Comparison of ENCODE assay signal across 1 cellular context in the genomic region with DNA sequence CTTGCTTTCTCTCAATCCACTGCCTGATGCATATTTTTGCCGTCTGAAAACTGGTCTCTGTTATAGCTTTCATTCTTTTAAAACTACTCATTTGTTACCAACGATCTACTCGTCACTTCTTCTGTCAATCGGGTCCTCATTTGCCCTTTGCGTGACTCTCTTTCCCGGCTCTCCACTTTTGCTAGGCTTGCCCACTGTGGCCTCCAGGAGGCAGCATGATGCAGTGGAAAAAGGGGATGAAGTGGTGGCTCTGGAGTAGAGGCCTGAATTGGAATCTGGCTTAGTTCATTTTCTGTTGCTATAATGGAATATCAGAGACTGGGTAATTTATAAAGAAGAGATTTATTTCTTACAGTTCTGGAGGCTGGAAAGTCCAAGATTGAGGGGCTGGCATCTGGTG.
TF ChIP-seq lines count a peak whose summit lies in the region.

No MANE protein-coding gene starts in this region.

TF ChIP-seq in HCT116, 20 proteins besides CTCF, POLR2A, EP300 and RAD21 (continued from another document):
- TF ChIP-seq ZBTB33 (IDR thresholded peaks at IDR 0.05; ENCODE audit: extremely low read depth, insufficient replicate concordance, low read length), result no peak
- TF ChIP-seq EGR1 (IDR thresholded peaks at IDR 0.05; ENCODE audit: low read depth), result no peak
- no peak for TF ChIP-seq SIN3A (IDR thresholded peaks at IDR 0.05; ENCODE audit: low read depth)
- TF ChIP-seq EZH2phosphoT487 (IDR thresholded peaks at IDR 0.05; ENCODE audit: borderline replicate concordance), result no peak
- TF ChIP-seq CEBPB (IDR thresholded peaks at IDR 0.05; ENCODE audit: low read depth), result no peak
- TF ChIP-seq POLR2AphosphoS5 (IDR thresholded peaks at IDR 0.05; ENCODE audit: low read depth, low read length), result no peak
- TF ChIP-seq SRF (IDR thresholded peaks at IDR 0.05; ENCODE audit: low read depth), result no peak
- TF ChIP-seq CBX3 (IDR thresholded peaks at IDR 0.05; ENCODE audit: low read depth), result no peak
- no peak for TF ChIP-seq ZNF274 (IDR thresholded peaks at IDR 0.05; ENCODE audit: low read depth, low read length)
- no peak for TF ChIP-seq EZH2 (IDR thresholded peaks at IDR 0.05)
- no peak for TF ChIP-seq ELF1 (IDR thresholded peaks at IDR 0.05; ENCODE audit: borderline replicate concordance, low read depth)
- TF ChIP-seq YY1 (IDR thresholded peaks at IDR 0.05; ENCODE audit: extremely low read depth, insufficient replicate concordance, low read depth, low read length), result no peak
- TF ChIP-seq SP1 (IDR thresholded peaks at IDR 0.05; ENCODE audit: low read depth), result no peak
- TF ChIP-seq REST (IDR thresholded peaks at IDR 0.05; ENCODE audit: low read depth), result no peak
- no peak for TF ChIP-seq ZFX (IDR thresholded peaks at IDR 0.05)
- TF ChIP-seq FOSL1 (IDR thresholded peaks at IDR 0.05; ENCODE audit: low read depth), result no peak
